8 cellular contexts compared by ENCODE assay signal in the genomic region with DNA sequence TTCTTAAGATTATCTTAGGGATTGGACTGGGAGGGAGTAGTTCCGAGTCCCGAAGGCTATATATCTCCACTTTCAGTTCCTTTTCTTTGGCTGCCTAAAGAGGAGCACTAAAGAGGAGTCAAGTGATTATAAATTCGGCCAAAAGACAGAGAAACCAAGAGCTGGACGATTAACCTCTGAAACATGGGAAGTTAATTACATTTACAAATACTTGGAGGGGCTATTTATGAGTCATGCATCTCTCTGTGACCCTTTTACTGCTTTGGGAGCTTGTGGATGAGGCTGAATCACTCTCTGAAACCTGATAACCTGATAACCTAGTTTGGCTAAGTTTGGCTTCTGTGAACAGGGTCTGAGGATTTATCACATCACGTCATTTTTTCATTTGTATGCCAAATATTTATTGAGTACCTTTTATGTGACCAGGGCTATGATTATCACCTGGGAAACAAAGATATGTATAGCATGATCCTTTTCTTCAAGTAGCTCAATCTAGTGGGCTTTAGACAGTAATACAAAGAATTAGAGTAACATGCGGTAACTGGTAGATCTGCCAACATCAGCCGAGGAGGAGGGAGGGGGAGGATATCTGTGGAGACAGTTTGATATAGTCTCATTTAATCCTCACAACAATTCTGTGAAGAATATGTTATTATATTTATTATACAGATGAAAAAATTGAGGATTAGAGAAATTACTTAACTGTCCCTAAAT.
DNase-seq lines count a peak whose midpoint lies in the region; ATAC-seq, FAIRE-seq and TF ChIP-seq lines count a peak whose summit lies in the region.

No MANE protein-coding gene starts in this region.

- no peak for FAIRE-seq in A549 (lab: Jason Lieb, UNC)

- H2BK15ac ChIP-seq in mesenchymal stem cell (ENCODE audit: low read depth, poor library complexity, severe bottlenecking) = no peak overlapping the region
- H2BK15ac ChIP-seq in H9 (ENCODE audit: low read depth, low read length) = no peak overlapping the region

- H3K9me3 ChIP-seq in A549 (no peaks in the 10 kb centered on the region), mammary epithelial cell (replicated peaks; ENCODE audit: insufficient read depth, low read length) (no peaks in the 10 kb centered on the region), mesenchymal stem cell (ENCODE audit: control insufficient read depth, low read length) (no peaks in the 10 kb centered on the region), H9 (ENCODE audit: control insufficient read depth, low read depth, low read length) (no peaks in the 10 kb centered on the region)

- H3K56ac ChIP-seq in H9 (ENCODE audit: insufficient read length, low read depth, low read length) = no peak overlapping the region

- H3K4me2 ChIP-seq in A549 (peak overlapping the region; percentile 65), mammary epithelial cell (ENCODE audit: insufficient read depth, low read depth, low read length) (peak overlapping the region; percentile 91), mesenchymal stem cell (ENCODE audit: low read length, poor library complexity, severe bottlenecking) (peak overlapping the region; percentile 26), H9 (ENCODE audit: insufficient read depth, insufficient read length, low read length) (no peak overlapping the region)

- H3K9ac ChIP-seq in mammary epithelial cell (ENCODE audit: insufficient read depth, low read length) (peak overlapping the region; percentile 96), mesenchymal stem cell (ENCODE audit: low read length) (peak overlapping the region; percentile 85), H9 (ENCODE audit: extremely low read depth, insufficient read length, low read length) (no peak overlapping the region)

- no peak overlapping the region for H4K5ac ChIP-seq in H9 (ENCODE audit: insufficient read length, low read depth, low read length)

- H2BK5ac ChIP-seq in mesenchymal stem cell (ENCODE audit: low read depth, low read length, poor library complexity, severe bottlenecking) = no peak overlapping the region
- no peak overlapping the region for H2BK5ac ChIP-seq in H9 (ENCODE audit: insufficient read length, low read length)

- in situ Hi-C loops in mammary epithelial cell (cut with MboI; ENCODE audit: low sequenced_read_pairs in 2 of 2) = no loop called here

- H2AFZ ChIP-seq in mammary epithelial cell (ENCODE audit: low read depth, low read length) (no peak overlapping the region), mesenchymal stem cell (ENCODE audit: low read depth, low read length) (no peak overlapping the region), H9 (ENCODE audit: low read length) (no peak overlapping the region)

- no peak overlapping the region for H3K18ac ChIP-seq in mesenchymal stem cell (ENCODE audit: low read depth in 1 of 2, low read length in 2 of 2)
- H3K18ac ChIP-seq in H9 (ENCODE audit: insufficient read length, low read depth, low read length) = no peak overlapping the region

- TSS peak; percentile 5 for BruUV-seq in mammary epithelial cell (replicated peaks; lab: Mats Ljungman, UMichigan)

- no peak overlapping the region for H2BK120ac ChIP-seq in mesenchymal stem cell (ENCODE audit: low read depth, low read length)
- no peak overlapping the region for H2BK120ac ChIP-seq in H9 (ENCODE audit: low read depth, low read length, poor library complexity, severe bottlenecking)

- CTCF ChIA-PET in A549 (lab: Yijun Ruan, JAX) = interaction anchor here (0.6 to 1.3 kb wide), 4 partner anchors 27 to 202 kb away, joined by 3 to 6 read pairs (median 4); no protein-coding TSS in a partner anchor
- CTCF ChIA-PET in mammary epithelial cell (lab: Charles Lee; ENCODE audit: low non-redundant PET) = interaction anchor here (0.6 to 0.7 kb wide), 2 partner anchors 19 to 166 kb away, joined by 3 read pairs; no protein-coding TSS in a partner anchor

- TF ChIP-seq EP300 in A549 (IDR thresholded peaks at IDR 0.05) = no peak

- H3K9me3 Mint-ChIP-seq in H9 = no peaks in the 10 kb centered on the region

- H3K4me1 Mint-ChIP-seq in H9 = peaks cover 17 to 22% of the 10 kb centered on the region in 2 experiments

- no peak overlapping the region for H2AK5ac ChIP-seq in mesenchymal stem cell (ENCODE audit: low read length, severe bottlenecking)
- H2AK5ac ChIP-seq in H9 (ENCODE audit: insufficient read length, low read length) = no peak overlapping the region

- DNase-seq in A549 (ENCODE audit: low read depth in 1 of 2, low spot score in 1 of 2) (no peak), NCI-H1105 (lab: John Stamatoyannopoulos, UW) (peak; percentile 42), mammary epithelial cell (peak; percentile 91), mesenchymal stem cell (peak; percentile 48), H9 (no peak), NCI-H446 (lab: John Stamatoyannopoulos, UW) (no peak), hypothalamus (lab: John Stamatoyannopoulos, UW) (no peak)
- no peak for DNase-seq in activated CD4-positive, CD25-positive, alpha-beta regulatory T cell (lab: John Stamatoyannopoulos, UW)

- peaks cover 93% of the 10 kb centered on the region for H3K79me2 ChIP-seq in mammary epithelial cell (ENCODE audit: insufficient read depth, low read length)
- no peaks in the 10 kb centered on the region for H3K79me2 ChIP-seq in H9 (ENCODE audit: insufficient read depth, low read length)

- H3K36me3 Mint-ChIP-seq in H9 (ENCODE audit: insufficient read depth in 1 of 3, low read depth in 3 of 3) = no peaks in the 10 kb centered on the region

- H3K4me1 ChIP-seq in A549 (peaks cover 47% of the 10 kb centered on the region), mammary epithelial cell (ENCODE audit: insufficient read depth, low read length) (peaks cover 57% of the 10 kb centered on the region), mesenchymal stem cell (ENCODE audit: control insufficient read depth, insufficient read depth, low read depth, low read length) (peaks cover 13% of the 10 kb centered on the region), H9 (ENCODE audit: insufficient read depth, low read length) (no peaks in the 10 kb centered on the region; the same call in 1 of the 2 replicates)

- no peak overlapping the region for H4K8ac ChIP-seq in mesenchymal stem cell (ENCODE audit: low read length)
- no peak overlapping the region for H4K8ac ChIP-seq in H9 (replicated peaks; ENCODE audit: insufficient read length, low read depth, low read length)

- H3K4me3 ChIP-seq in A549 = no peak overlapping the region
- H3K4me3 ChIP-seq in mammary epithelial cell (replicated peaks in 1 of 3; ENCODE audit: insufficient read depth in 1 of 3, low read depth in 2 of 3, low read length in 3 of 3) = peak overlapping the region; percentile 26 to 48 (median 41)
- H3K4me3 ChIP-seq in mesenchymal stem cell (ENCODE audit: insufficient read depth in 1 of 2, low read depth in 1 of 2, low read length in 2 of 2) = peak overlapping the region in 1 of 2 experiments; percentile 73

- WGBS in A549 (ENCODE audit: missing lambda C conversion rate) = 53% methylated on average over 7 of the region's 7 CpGs
- 3% methylated on average over 6 of the region's 7 CpGs for WGBS in mammary epithelial cell (ENCODE audit: low coverage, missing lambda C conversion rate)
- WGBS in mesenchymal stem cell = 10% methylated on average over 4 of the region's 7 CpGs
- WGBS in H9 (ENCODE audit: extremely low coverage, insufficient read length, low lambda C conversion rate) = no CpG with 5 or more reads among the region's 7 CpGs

- H3K27me3 Mint-ChIP-seq in H9 (ENCODE audit: low read depth) = peaks cover 7% of the 10 kb centered on the region

- TF ChIP-seq RAD21 in A549 (conservative IDR thresholded peaks at IDR 0.05 in 1 of 2, IDR thresholded peaks at IDR 0.05 in 1 of 2) = no peak

- no peak overlapping the region for H2BK20ac ChIP-seq in H9 (ENCODE audit: low read depth, low read length, poor library complexity, severe bottlenecking)

- H4K20me1 ChIP-seq in mammary epithelial cell (ENCODE audit: insufficient read depth, low read length) (no peaks in the 10 kb centered on the region), H9 (ENCODE audit: control insufficient read depth, insufficient read depth, insufficient read length) (no peaks in the 10 kb centered on the region)

- H3K27me3 ChIP-seq in mammary epithelial cell (ENCODE audit: insufficient read depth, low read length) (no peaks in the 10 kb centered on the region), mesenchymal stem cell (ENCODE audit: control insufficient read depth in 1 of 2, insufficient read depth in 1 of 2, low read length in 2 of 2) (no peaks in the 10 kb centered on the region), H9 (ENCODE audit: insufficient read depth, low read length) (no peaks in the 10 kb centered on the region)

- H3K14ac ChIP-seq in mesenchymal stem cell (ENCODE audit: low read length in 2 of 2) (no peak overlapping the region), H9 (ENCODE audit: insufficient read depth, low read length) (no peak overlapping the region)

- H3K27ac Mint-ChIP-seq in H9 = no peak overlapping the region

- peak in 1 of 2 experiments; percentile 67; a peak in 3 of 6 replicates for ATAC-seq in A549

- H3K79me1 ChIP-seq in mesenchymal stem cell (replicated peaks; ENCODE audit: low read length, poor library complexity, severe bottlenecking) = peaks cover 17% of the 10 kb centered on the region
- H3K79me1 ChIP-seq in H9 (ENCODE audit: insufficient read depth, low read depth, low read length, poor library complexity, severe bottlenecking) = peaks cover 3% of the 10 kb centered on the region

- H3K23me2 ChIP-seq in H9 (ENCODE audit: insufficient read length, low read depth, low read length, poor library complexity, severe bottlenecking) = no peaks in the 10 kb centered on the region

- TF ChIP-seq CTCF in A549 (IDR thresholded peaks at IDR 0.05) (no peak), mammary epithelial cell (conservative IDR thresholded peaks at IDR 0.05 in 1 of 2, IDR thresholded peaks at IDR 0.05 in 1 of 2; ENCODE audit: extremely low read depth in 1 of 2, insufficient read depth in 1 of 2, low read depth in 1 of 2, low read length in 2 of 2) (no peak), H9 (conservative IDR thresholded peaks at IDR 0.05) (no peak)

- no peaks in the 10 kb centered on the region for H3K36me3 ChIP-seq in mammary epithelial cell (ENCODE audit: insufficient read depth, low read length)
- no peaks in the 10 kb centered on the region for H3K36me3 ChIP-seq in mesenchymal stem cell (ENCODE audit: control insufficient read depth in 1 of 2, insufficient read depth in 2 of 2, low read depth in 1 of 2, low read length in 2 of 2)

- TF ChIP-seq POLR2A in A549 (IDR thresholded peaks at IDR 0.05; ENCODE audit: low read length) = no peak

- POLR2A ChIA-PET in A549 (lab: Yijun Ruan, JAX) = no interaction called here

- intact Hi-C loops in mammary epithelial cell (cut with micrococcal nuclease) = no loop called here

- H3K4ac ChIP-seq in mesenchymal stem cell (ENCODE audit: low read depth in 1 of 2, low read length in 2 of 2) = no peak overlapping the region
- H3K4ac ChIP-seq in H9 (ENCODE audit: low read depth, low read length) = no peak overlapping the region

- no peak overlapping the region for H4K91ac ChIP-seq in mesenchymal stem cell (ENCODE audit: low read length)
- H4K91ac ChIP-seq in H9 (ENCODE audit: insufficient read length, low read depth, low read length) = no peak overlapping the region

- no peak overlapping the region for H3K4me3 Mint-ChIP-seq in H9

- H2BK12ac ChIP-seq in mesenchymal stem cell (ENCODE audit: low read length in 2 of 2) (no peak overlapping the region), H9 (ENCODE audit: insufficient read length, low read depth, low read length) (no peak overlapping the region)

- H3K23ac ChIP-seq in mesenchymal stem cell (ENCODE audit: low read length in 2 of 2) (no peak overlapping the region), H9 (ENCODE audit: insufficient read length, low read depth, low read length) (no peak overlapping the region)

- H3K27ac ChIP-seq in A549 (peak overlapping the region; percentile 25 to 30; a peak in 4 of 6 replicates), mammary epithelial cell (ENCODE audit: insufficient read depth, low read depth, low read length) (peak overlapping the region; percentile 98), mesenchymal stem cell (ENCODE audit: low read length, poor library complexity, severe bottlenecking) (peak overlapping the region; percentile 41), H9 (ENCODE audit: insufficient read length, low read depth, low read length) (no peak overlapping the region)

- dilution Hi-C loops in mammary epithelial cell (cut with HindIII; ENCODE audit: low sequenced_read_pairs) = loop anchor here (5.0 kb wide), 2 partner anchors 72 to 123 kb away; no protein-coding TSS in a partner anchor

- no peak overlapping the region for H3T11ph ChIP-seq in H9 (ENCODE audit: low read length)

Comparison
In these comparisons a context has a peak if more than half of its experiments do, and no peak if none do; other contexts are left out.
1. DNase-seq: peak in NCI-H1105 (single experiment), mammary epithelial cell (single experiment) and mesenchymal stem cell (single experiment); none in A549 (0 of 2), H9 (single experiment), NCI-H446 (0 of 2), activated CD4-positive, CD25-positive, alpha-beta regulatory T cell (0 of 4) and hypothalamus (0 of 51).